6 cellular contexts compared by ENCODE assay signal in genomic region chr12:68755536-68756243, GRCh38.
"Had no signal": no experiment of that assay in that cellular context is flagged by ENCODE, and none has a peak within 500 bp of the region (broad histone marks: within the 10 kb centered on the region; RNA-seq: fewer than 3 reads in every experiment).

No MANE protein-coding gene starts in this region.

- DNase-seq: H9, HCEC 1CT, IMR-90 had no signal

- ATAC-seq: GM23338, K562 had no signal

- H3K4me3 ChIP-seq: GM23338, K562 had no signal

- H3K27ac ChIP-seq: HL-60 had no signal
